11 cellular contexts compared by ENCODE assay signal in genomic region chr9:37999501-38000189, GRCh38.
DNase-seq lines count a peak whose midpoint lies in the region; ATAC-seq and TF ChIP-seq lines count a peak whose summit lies in the region.
"Had no signal": no experiment of that assay in that cellular context is flagged by ENCODE, and none has a peak within 500 bp of the region (broad histone marks: within the 10 kb centered on the region; RNA-seq: fewer than 3 reads in every experiment).

No MANE protein-coding gene starts in this region.

- TF ChIP-seq EP300 in transverse colon (IDR thresholded peaks at IDR 0.05; ENCODE audit: low read depth) = no peak

- H3K4me1 ChIP-seq in ACC112 (ENCODE audit: control insufficient read depth, insufficient read depth, low read length, unreplicated experiment) = peaks cover 52% of the 10 kb centered on the region
- H3K4me1 ChIP-seq in mucosa of descending colon (ENCODE audit: low read depth) = no peaks in the 10 kb centered on the region
- H3K4me1 ChIP-seq in transverse colon = peaks cover 0 to 24% (median 6%) of the 10 kb centered on the region in 4 donors

- H3K27me3 ChIP-seq in ACC112 (ENCODE audit: insufficient read depth, low read length) (no peaks in the 10 kb centered on the region), brain microvascular endothelial cell (replicated peaks) (no peaks in the 10 kb centered on the region), transverse colon (no peaks in the 10 kb centered on the region)
- H3K27me3 ChIP-seq: esophagus muscularis mucosa had no signal

- H3K4me3 ChIP-seq in ACC112 (ENCODE audit: low read depth, low read length) = no peak overlapping the region
- no peak overlapping the region for H3K4me3 ChIP-seq in brain microvascular endothelial cell (ENCODE audit: low read depth, low read length)
- H3K4me3 ChIP-seq in mucosa of descending colon = no peak overlapping the region
- no peak overlapping the region for H3K4me3 ChIP-seq in transverse colon
- H3K4me3 ChIP-seq: esophagus muscularis mucosa had no signal

- H3K79me2 ChIP-seq in ACC112 (ENCODE audit: control insufficient read depth, insufficient read depth, low read length, unreplicated experiment) = peaks cover 31% of the 10 kb centered on the region

- H3K27ac ChIP-seq in ACC112 (ENCODE audit: low read depth, low read length) = peak overlapping the region; percentile 71
- peak overlapping the region; percentile 60 for H3K27ac ChIP-seq in brain microvascular endothelial cell
- peak overlapping the region in 2 of 4 donors; percentile 31 to 74 for H3K27ac ChIP-seq in transverse colon

- H3K9me3 ChIP-seq in mucosa of descending colon (no peaks in the 10 kb centered on the region), transverse colon (no peaks in the 10 kb centered on the region)
- H3K9me3 ChIP-seq: esophagus muscularis mucosa had no signal

- intact Hi-C loops in mucosa of descending colon (cut with DNase I, micrococcal nuclease) = no loop called here
- intact Hi-C loops in transverse colon (cut with DNase I; ENCODE audit: low total_unique reads) = no loop called here

- ATAC-seq in mucosa of descending colon (peak; percentile 29), HG02885 (IDR thresholded peaks at IDR 0.05; ENCODE audit: poor library complexity, unreplicated experiment) (no peak), HG03521 (IDR thresholded peaks at IDR 0.05; ENCODE audit: unreplicated experiment) (no peak), GM19395 (IDR thresholded peaks at IDR 0.05; ENCODE audit: unreplicated experiment) (no peak)

- no peak for TF ChIP-seq POLR2A in transverse colon (IDR thresholded peaks at IDR 0.05)

- 80% methylated on average over 11 of the region's 11 CpGs; no CpG with 5 or more reads in 1 of the 2 donors for WGBS in transverse colon (ENCODE audit: low coverage in 1 of 2), 2 donors

- peak; percentile 58 for DNase-seq in HT1080 (ENCODE audit: low read depth)
- DNase-seq in brain microvascular endothelial cell = peak; percentile 35
- no peak for DNase-seq in mucosa of descending colon
- no peak for DNase-seq in transverse colon
- DNase-seq: activated CD4-positive, alpha-beta T cell treated with anti-CD3 and anti-CD28 coated beads, Interleukin-2, amount 10 ng/mL, durations not matched to agents 24 days and 14 days; stimulated activated CD4-positive, alpha-beta T cell treated with anti-CD3 and anti-CD28 coated beads, Interleukin-15, amount 100 ng/mL, for 24 hours had no signal

- H3K36me3 ChIP-seq in ACC112 (ENCODE audit: insufficient read depth, low read length) = no peaks in the 10 kb centered on the region
- H3K36me3 ChIP-seq in brain microvascular endothelial cell (replicated peaks) = peaks cover 4% of the 10 kb centered on the region
- H3K36me3 ChIP-seq in mucosa of descending colon (ENCODE audit: low read depth) = no peaks in the 10 kb centered on the region
- no peaks in the 10 kb centered on the region for H3K36me3 ChIP-seq in transverse colon

- in situ Hi-C loops in brain microvascular endothelial cell (cut with HindIII; ENCODE audit: low pct_ligation_motif_present, low sequenced_read_pairs) (no loop called here), transverse colon (cut with MboI; ENCODE audit: low pct_ligation_motif_present in 1 of 4, low pct_unique_long_range_greater_than_20kb in 1 of 4, low sequenced_read_pairs in 3 of 4) (no loop called here)

- no peak overlapping the region for H2AFZ ChIP-seq in ACC112 (ENCODE audit: low read length, unreplicated experiment)

- TF ChIP-seq CTCF in brain microvascular endothelial cell (IDR thresholded peaks at IDR 0.05; ENCODE audit: low read depth, low read length, missing control alignments) (no peak), mucosa of descending colon (IDR thresholded peaks at IDR 0.05) (no peak), transverse colon (IDR thresholded peaks at IDR 0.05) (no peak)

Comparison
In these comparisons a context has a peak if more than half of its experiments do, and no peak if none do; other contexts are left out.
1. DNase-seq: peak in HT1080 (single experiment) and brain microvascular endothelial cell (single experiment); none in mucosa of descending colon (0 of 3) and transverse colon (single experiment).